Comparison of ENCODE assay signal across 18 cellular contexts in the genomic region with DNA sequence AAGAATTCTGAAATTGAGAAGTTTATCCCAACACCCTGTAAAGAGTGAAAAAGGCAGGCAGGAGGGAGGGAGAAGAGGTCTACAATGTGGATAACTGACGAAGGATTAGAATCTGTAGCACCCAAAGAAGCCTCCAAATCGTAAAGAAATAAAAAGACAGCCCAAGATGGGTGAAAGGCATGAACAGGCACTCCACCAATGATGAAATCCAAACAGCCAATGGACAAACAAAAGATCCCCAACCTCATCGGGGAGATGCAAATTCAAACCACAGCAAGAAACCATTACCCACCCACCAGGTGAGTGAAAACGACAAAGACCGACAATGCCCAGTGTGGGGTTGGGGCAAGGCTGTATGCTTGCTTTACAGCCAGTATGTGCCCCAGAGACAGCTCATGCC.
"Had no signal": no experiment of that assay in that cellular context is flagged by ENCODE, and none has a peak within 500 bp of the region (broad histone marks: within the 10 kb centered on the region; RNA-seq: fewer than 3 reads in every experiment).

No MANE protein-coding gene starts in this region.

- H3K9me3 ChIP-seq: adrenal gland, breast epithelium, gastrocnemius medialis, heart right ventricle, ovary, right lobe of liver, thyroid gland had no signal

- FAIRE-seq: astrocyte, small intestine had no signal

- H3K27ac ChIP-seq: breast epithelium, ovary, right lobe of liver, thyroid gland had no signal

- H3K36me3 ChIP-seq: adrenal gland, breast epithelium, gastrocnemius medialis, ovary, right lobe of liver, thyroid gland had no signal

- H3K27me3 ChIP-seq: adrenal gland, breast epithelium, gastrocnemius medialis, heart right ventricle, ovary, right lobe of liver, thyroid gland had no signal

- ATAC-seq: activated naive CD4-positive, alpha-beta T cell treated with anti-CD3 and anti-CD28 coated beads, Interleukin-2, amount 50 U/mL, for 72 hours; gastrocnemius medialis; right lobe of liver had no signal

- H3K27me3 Mint-ChIP-seq: activated CD4-positive, alpha-beta T cell treated with anti-CD3 and anti-CD28 coated beads, Interleukin-2, amount 10 ng/mL, durations not matched to agents 7 days and 5 days had no signal

- H3K4me3 ChIP-seq: adrenal gland, breast epithelium, gastrocnemius medialis, heart right ventricle, ovary, right lobe of liver, thyroid gland had no signal

- H3K4me3 Mint-ChIP-seq: activated CD4-positive, alpha-beta T cell treated with anti-CD3 and anti-CD28 coated beads, Interleukin-2, amount 10 ng/mL, durations not matched to agents 7 days and 5 days had no signal

- H3K4me1 ChIP-seq: breast epithelium had no signal

- H3K36me3 Mint-ChIP-seq: activated naive CD4-positive, alpha-beta T cell treated with anti-CD3 and anti-CD28 coated beads, Interleukin-2, amount 50 U/mL, for 72 hours had no signal

- H3K27ac Mint-ChIP-seq: activated CD4-positive, alpha-beta T cell treated with anti-CD3 and anti-CD28 coated beads, Interleukin-2, amount 10 ng/mL, durations not matched to agents 7 days and 5 days had no signal

- H3K9me3 Mint-ChIP-seq: activated CD4-positive, alpha-beta T cell treated with anti-CD3 and anti-CD28 coated beads, Interleukin-2, amount 10 ng/mL, durations not matched to agents 7 days and 5 days; activated naive CD4-positive, alpha-beta T cell treated with anti-CD3 and anti-CD28 coated beads, Interleukin-2, amount 50 U/mL, for 72 hours had no signal

- DNase-seq: activated CD4-positive, alpha-beta T cell treated with anti-CD3 and anti-CD28 coated beads, Interleukin-2, amount 10 ng/mL, durations not matched to agents 7 days and 5 days; activated CD8-positive, alpha-beta memory T cell treated with anti-CD3 and anti-CD28 coated beads, Interleukin-2, amount 50 U/mL, for 4 hours; activated effector memory CD4-positive, alpha-beta T cell treated with anti-CD3 and anti-CD28 coated beads, Interleukin-2, amount 50 U/mL, for 16 hours; activated T-cell treated with anti-CD3 and anti-CD28 coated beads, Interleukin-2, amount 50 U/mL, for 48 hours; cerebellar nuclear complex; effector CD4-positive, alpha-beta T cell; gastrocnemius medialis; right lobe of liver; small intestine; stimulated activated CD4-positive, alpha-beta T cell treated with anti-CD3 and anti-CD28 coated beads, Interleukin-4, amount 100 ng/mL, for 24 hours; stimulated activated naive CD4-positive, alpha-beta T cell had no signal
